ENCODE assay signal across 28 cellular contexts in the genomic region with DNA sequence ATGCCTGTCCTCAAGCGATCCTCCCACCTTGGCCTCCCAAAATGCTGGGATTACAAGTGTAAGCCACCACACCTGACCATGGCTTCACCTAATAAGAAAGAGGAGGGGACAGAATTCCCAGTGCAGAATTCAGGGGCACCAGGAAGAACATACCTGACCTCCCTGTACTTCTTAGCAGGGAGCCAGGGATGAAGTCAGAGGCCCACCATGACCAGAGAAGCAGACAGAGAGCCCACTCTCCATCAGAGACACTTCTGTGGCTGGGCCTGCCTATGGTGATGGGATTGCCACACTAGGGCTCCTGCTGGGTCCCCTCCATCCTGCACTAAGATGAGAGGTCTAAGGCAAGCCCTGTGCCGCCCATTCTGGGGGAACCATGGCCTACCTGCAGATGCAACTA.
"Had no signal": no experiment of that assay in that cellular context is flagged by ENCODE, and none has a peak within 500 bp of the region (broad histone marks: within the 10 kb centered on the region; RNA-seq: fewer than 3 reads in every experiment).

No MANE protein-coding gene starts in this region.

- H3K9me3 Mint-ChIP-seq: natural killer cell; neural progenitor cell; stimulated activated memory B cell treated with anti-CD40 and anti-IgM and Interleukin-4, amounts not matched to agents 10 μg/mL and 1 μg/mL and 100 μg/mL, for 72 hours; stimulated activated naive CD8-positive, alpha-beta T cell treated with anti-CD3 and anti-CD28 coated beads, Interleukin-15, amount 100 ng/mL, for 72 hours had no signal

- H3K27me3 ChIP-seq: neural progenitor cell, ovary, right lobe of liver, suprapubic skin, thyroid gland, tibial nerve, upper lobe of left lung had no signal

- H3K36me3 Mint-ChIP-seq: natural killer cell; neural progenitor cell; stimulated activated memory B cell treated with anti-CD40 and anti-IgM and Interleukin-4, amounts not matched to agents 10 μg/mL and 1 μg/mL and 100 μg/mL, for 72 hours had no signal

- DNase-seq: naive thymus-derived CD4-positive, alpha-beta T cell; natural killer cell; occipital lobe; ovary; psoas muscle; right cardiac atrium; right lobe of liver; spleen; stimulated activated CD4-positive, alpha-beta T cell treated with anti-CD3 and anti-CD28 coated beads, Interleukin-12 subunit alpha, Interleukin-12 subunit beta, amount 100 ng/mL, for 4 hours; stimulated activated CD4-positive, alpha-beta T cell treated with anti-CD3 and anti-CD28 coated beads, Interleukin-1b, Interleukin-23, amount 100 ng/mL, for 48 hours; stimulated activated CD4-positive, alpha-beta T cell treated with anti-CD3 and anti-CD28 coated beads, Interleukin-4, amount 100 ng/mL, for 1 hour; stimulated activated CD4-positive, alpha-beta T cell treated with anti-CD3 and anti-CD28 coated beads, Interleukin-4, amount 100 ng/mL, for 4 hours; stimulated activated CD8-positive, alpha-beta memory T cell treated with anti-CD3 and anti-CD28 coated beads, Interleukin-4, amount 100 ng/mL, for 48 hours; stimulated activated naive CD4-positive, alpha-beta T cell; stimulated activated naive CD8-positive, alpha-beta T cell treated with anti-CD3 and anti-CD28 coated beads, Interleukin-15, amount 100 ng/mL, for 72 hours; stimulated activated naive CD8-positive, alpha-beta T cell treated with anti-CD3 and anti-CD28 coated beads, Interleukin-15, Interleukin-2, amounts not matched to agents 100 U/mL and 50 U/mL, for 24 hours; thyroid gland; trophoblast cell; upper lobe of left lung had no signal

- H3K27me3 Mint-ChIP-seq: naive thymus-derived CD4-positive, alpha-beta T cell; stimulated activated naive CD8-positive, alpha-beta T cell treated with anti-CD3 and anti-CD28 coated beads, Interleukin-15, amount 100 ng/mL, for 72 hours had no signal

- H3K9me3 ChIP-seq: ovary, psoas muscle, right lobe of liver, spleen, suprapubic skin, thoracic aorta, thyroid gland, tibial nerve, upper lobe of left lung had no signal

- H3K4me3 ChIP-seq: neural progenitor cell, ovary, psoas muscle, right lobe of liver, skin epidermis, smooth muscle cell, spleen, suprapubic skin, thoracic aorta, thyroid gland, tibial nerve, upper lobe of left lung had no signal

- H3K4me3 Mint-ChIP-seq: stimulated activated memory B cell treated with anti-CD40 and anti-IgM and Interleukin-4, amounts not matched to agents 10 μg/mL and 1 μg/mL and 100 μg/mL, for 72 hours; stimulated activated naive CD8-positive, alpha-beta T cell treated with anti-CD3 and anti-CD28 coated beads, Interleukin-15, amount 100 ng/mL, for 72 hours had no signal

- H3K27ac ChIP-seq: neural progenitor cell, ovary, parathyroid adenoma, right lobe of liver had no signal

- H3K27ac Mint-ChIP-seq: natural killer cell; neural progenitor cell; progenitor cell of endocrine pancreas; stimulated activated memory B cell treated with anti-CD40 and anti-IgM and Interleukin-4, amounts not matched to agents 10 μg/mL and 1 μg/mL and 100 μg/mL, for 72 hours; stimulated activated naive CD8-positive, alpha-beta T cell treated with anti-CD3 and anti-CD28 coated beads, Interleukin-15, amount 100 ng/mL, for 72 hours had no signal

- H3K36me3 ChIP-seq: neural progenitor cell, ovary, right lobe of liver, spleen, suprapubic skin, thoracic aorta, thyroid gland, tibial nerve, upper lobe of left lung had no signal
